ENCODE assay signal across 1 cellular context in genomic region chr14:71133296-71133695, GRCh38.
TF ChIP-seq lines count a peak whose summit lies in the region.

No MANE protein-coding gene starts in this region.

TF ChIP-seq in IMR-90, 13 proteins besides CTCF, POLR2A, EP300 and RAD21:
- TF ChIP-seq CHD1 (IDR thresholded peaks at IDR 0.05; ENCODE audit: low read depth, low read length) (no peak), NFE2L2 (IDR thresholded peaks at IDR 0.05; ENCODE audit: low read depth, low read length) (no peak), RFX5 (IDR thresholded peaks at IDR 0.05; ENCODE audit: low read depth, low read length) (no peak), BHLHE40 (IDR thresholded peaks at IDR 0.05; ENCODE audit: low read depth, low read length) (no peak), RCOR1 (IDR thresholded peaks at IDR 0.05; ENCODE audit: insufficient replicate concordance, low read length) (no peak), ELK1 (IDR thresholded peaks at IDR 0.05; ENCODE audit: borderline replicate concordance, low read depth, low read length) (no peak), FOS (IDR thresholded peaks at IDR 0.05; ENCODE audit: low read depth, low read length) (no peak), MAFK (IDR thresholded peaks at IDR 0.05; ENCODE audit: low read depth, low read length) (no peak), MXI1 (IDR thresholded peaks at IDR 0.05; ENCODE audit: borderline replicate concordance, low read depth, low read length) (no peak), MAZ (IDR thresholded peaks at IDR 0.05; ENCODE audit: borderline replicate concordance, low read depth, low read length) (no peak), SMC3 (IDR thresholded peaks at IDR 0.05; ENCODE audit: low read depth, low read length) (no peak), USF2 (IDR thresholded peaks at IDR 0.05; ENCODE audit: low read depth, low read length) (no peak)
